ENCODE assay signal across 1 cellular context in genomic region chr2:240481720-240482119, GRCh38.
TF ChIP-seq lines count a peak whose summit lies in the region.

No MANE protein-coding gene starts in this region.

TF ChIP-seq in SK-N-SH treated with all-trans-retinoic acid at 6 μM for 48 hours, 23 proteins besides CTCF, POLR2A, EP300 and RAD21 (continued from another document):
- TF ChIP-seq CSRNP3 (CRISPR knock-in tag; IDR thresholded peaks at IDR 0.05) (no peak), ZFP3 (CRISPR knock-in tag; IDR thresholded peaks at IDR 0.05) (no peak)
